8 cellular contexts compared by ENCODE assay signal in genomic region chr21:34888569-34889286, GRCh38.
DNase-seq lines count a peak whose midpoint lies in the region; ATAC-seq and TF ChIP-seq lines count a peak whose summit lies in the region.

No MANE protein-coding gene starts in this region.

- no peak overlapping the region for H2AFZ ChIP-seq in ACC112 (ENCODE audit: low read length, unreplicated experiment)

- no peaks in the 10 kb centered on the region for H3K27me3 ChIP-seq in ACC112 (ENCODE audit: insufficient read depth, low read length)
- H3K27me3 ChIP-seq in WERI-Rb-1 (ENCODE audit: insufficient read depth, low read depth, severe bottlenecking) = peaks cover 98% of the 10 kb centered on the region

- H3K4me3 ChIP-seq in ACC112 (ENCODE audit: low read depth, low read length) (peak overlapping the region; percentile 94), WERI-Rb-1 (ENCODE audit: low read depth, low read length) (peak overlapping the region; percentile 24), cardiac fibroblast (replicated peaks in 1 of 2; ENCODE audit: low read depth in 2 of 2, low read length in 2 of 2) (peak overlapping the region; percentile 74 to 94)

- no peaks in the 10 kb centered on the region for H3K4me1 ChIP-seq in ACC112 (ENCODE audit: control insufficient read depth, insufficient read depth, low read length, unreplicated experiment)

- no peak for TF ChIP-seq CTCF in WERI-Rb-1 (IDR thresholded peaks at IDR 0.05; ENCODE audit: low read depth, low read length)
- TF ChIP-seq CTCF in cardiac fibroblast (IDR thresholded peaks at IDR 0.05; ENCODE audit: low read depth, low read length) = no peak

- ATAC-seq in GM18907 (IDR thresholded peaks at IDR 0.05; ENCODE audit: unreplicated experiment) (peak; percentile 62), HG03135 (IDR thresholded peaks at IDR 0.05; ENCODE audit: unreplicated experiment) (peak; percentile 45)

- H3K36me3 ChIP-seq in ACC112 (ENCODE audit: insufficient read depth, low read length) (peaks cover 3% of the 10 kb centered on the region; the same call in 1 of the 2 replicates), WERI-Rb-1 (no peaks in the 10 kb centered on the region)

- H3K9me3 ChIP-seq in WERI-Rb-1 (ENCODE audit: severe bottlenecking) = peaks cover 47% of the 10 kb centered on the region

- H3K79me2 ChIP-seq in ACC112 (ENCODE audit: control insufficient read depth, insufficient read depth, low read length, unreplicated experiment) = peaks cover 46% of the 10 kb centered on the region

- H3K27ac ChIP-seq in ACC112 (ENCODE audit: low read depth, low read length) (peak overlapping the region; percentile 99), WERI-Rb-1 (no peak overlapping the region)

- DNase-seq in NCI-H2171 treated with DMSO at 0.1 percent for 48 hours (lab: John Stamatoyannopoulos, UW) = peak; percentile 88
- peak; percentile 42 for DNase-seq in WERI-Rb-1
- peak; percentile 95 to 97 for DNase-seq in cardiac fibroblast (ENCODE audit: low read depth in 2 of 2)
- DNase-seq in islet precursor cell = peak; percentile 97
- DNase-seq in stimulated activated CD4-positive, alpha-beta T cell treated with anti-CD3 and anti-CD28 coated beads, Interleukin-12 subunit alpha, Interleukin-12 subunit beta, amount 100 ng/mL, for 4 hours = peak; percentile 83

Comparison
In these comparisons a context has a peak if more than half of its experiments do, and no peak if none do; other contexts are left out.
1. H3K4me3 ChIP-seq: peak in every context shown above with its lines; median percentile 94 in ACC112; 84 in cardiac fibroblast; 24 in WERI-Rb-1.
2. DNase-seq: peak in every context shown above with its lines; median percentile 97 in islet precursor cell; 96 in cardiac fibroblast; 88 in NCI-H2171 treated with DMSO at 0.1 percent for 48 hours; 83 in stimulated activated CD4-positive, alpha-beta T cell treated with anti-CD3 and anti-CD28 coated beads, Interleukin-12 subunit alpha, Interleukin-12 subunit beta, amount 100 ng/mL, for 4 hours; 42 in WERI-Rb-1.